Comparison of ENCODE assay signal across 17 cellular contexts in genomic region chr2:133418671-133419070, GRCh38.
A peak's percentile ranks its signal among the peaks of the same experiment; 100 is the strongest.
DNase-seq lines count a peak whose midpoint lies in the region; ATAC-seq, FAIRE-seq and TF ChIP-seq lines count a peak whose summit lies in the region.
"Had no signal": no experiment of that assay in that cellular context is flagged by ENCODE, and none has a peak within 500 bp of the region (broad histone marks: within the 10 kb centered on the region; RNA-seq: fewer than 3 reads in every experiment).

No MANE protein-coding gene starts in this region.

- H3K4me3 ChIP-seq in GM23248 (no peak overlapping the region), astrocyte (ENCODE audit: insufficient read depth, low read depth, low read length) (no peak overlapping the region), lower lobe of right lung (peak overlapping the region; percentile 23), suprapubic skin (no peak overlapping the region), body of pancreas (no peak overlapping the region)

- H3K9me3 ChIP-seq in GM23248 (ENCODE audit: low read depth): no peaks in the 10 kb centered on the region
- H3K9me3 ChIP-seq in astrocyte (ENCODE audit: insufficient read depth, low read depth, low read length): no peaks in the 10 kb centered on the region
- H3K9me3 ChIP-seq in lower lobe of right lung: no peaks in the 10 kb centered on the region
- no peaks in the 10 kb centered on the region for H3K9me3 ChIP-seq in suprapubic skin
- H3K9me3 ChIP-seq in body of pancreas: no peaks in the 10 kb centered on the region

- no peaks in the 10 kb centered on the region for H3F3A ChIP-seq in GM23248 (ENCODE audit: insufficient read depth)

- H3K9me3 Mint-ChIP-seq in astrocyte (ENCODE audit: unreplicated experiment): no peaks in the 10 kb centered on the region

- no peak overlapping the region for H3K4me2 ChIP-seq in GM23248 (ENCODE audit: unreplicated experiment)
- H3K4me2 ChIP-seq in astrocyte (ENCODE audit: low read length): no peak overlapping the region
- H3K4me2 ChIP-seq: KMS-11 had no signal

- H3K27me3 ChIP-seq in GM23248 (replicated peaks; ENCODE audit: insufficient read depth) (peaks cover 8% of the 10 kb centered on the region), astrocyte (ENCODE audit: insufficient read depth, low read length) (no peaks in the 10 kb centered on the region), lower lobe of right lung (ENCODE audit: low read depth) (no peaks in the 10 kb centered on the region), suprapubic skin (no peaks in the 10 kb centered on the region), body of pancreas (no peaks in the 10 kb centered on the region)

- DNase-seq in GM23248 (peak; percentile 29), astrocyte (ENCODE audit: low read depth) (peak; percentile 46), lower lobe of right lung (no peak), suprapubic skin (ENCODE audit: low spot score in 2 of 2) (no peak), HCEC 1CT (no peak), body of pancreas (no peak), cardiac septum (ENCODE audit: low spot score) (no peak)
- DNase-seq: CD4-positive, CD25-positive, alpha-beta regulatory T cell; NCI-H1694; NCI-H2081; NCI-H2171; NCI-H345; NCI-H524; NCI-H774 had no signal

- H3K79me2 ChIP-seq in GM23248 (ENCODE audit: insufficient read depth): no peaks in the 10 kb centered on the region
- H3K79me2 ChIP-seq in astrocyte (ENCODE audit: insufficient read depth, low read length): no peaks in the 10 kb centered on the region

- in situ Hi-C loops in GM23248 (cut with MboI): no loop called here

- FAIRE-seq in astrocyte (lab: Jason Lieb, UNC): no peak
- FAIRE-seq: H54 had no signal

- ATAC-seq in lower lobe of right lung (no peak), body of pancreas (no peak)
- ATAC-seq: Panc1 had no signal

- no peaks in the 10 kb centered on the region for H3K9me2 ChIP-seq in GM23248 (ENCODE audit: insufficient read depth)

- H3K9ac ChIP-seq in GM23248: no peak overlapping the region
- no peak overlapping the region for H3K9ac ChIP-seq in astrocyte (ENCODE audit: low read length)
- H3K9ac ChIP-seq: KMS-11 had no signal

- no peaks in the 10 kb centered on the region for H4K20me1 ChIP-seq in GM23248 (ENCODE audit: insufficient read depth)
- H4K20me1 ChIP-seq in astrocyte (ENCODE audit: insufficient read depth, low read length): no peaks in the 10 kb centered on the region

- no peak for TF ChIP-seq EP300 in suprapubic skin (IDR thresholded peaks at IDR 0.05)

- H3K27ac ChIP-seq in GM23248 (no peak overlapping the region), astrocyte (ENCODE audit: low read depth, low read length) (no peak overlapping the region), lower lobe of right lung (peak overlapping the region; percentile 19), suprapubic skin (peak overlapping the region; percentile 34), body of pancreas (no peak overlapping the region)
- H3K27ac ChIP-seq: KMS-11 had no signal

- H3K27ac Mint-ChIP-seq in astrocyte (ENCODE audit: unreplicated experiment): no peak overlapping the region
- H3K27ac Mint-ChIP-seq: CD4-positive, CD25-positive, alpha-beta regulatory T cell had no signal

- TF ChIP-seq POLR2A in suprapubic skin (IDR thresholded peaks at IDR 0.05): no peak
- TF ChIP-seq POLR2A in body of pancreas (IDR thresholded peaks at IDR 0.05): no peak

- intact Hi-C loops in lower lobe of right lung (cut with DNase I) (no loop called here), body of pancreas (cut with DNase I) (no loop called here), cardiac septum (cut with DNase I) (loop anchor here (10.0 kb wide), 1 partner anchor 346 kb away; no protein-coding TSS in a partner anchor)

- TF ChIP-seq CTCF in astrocyte (IDR thresholded peaks at IDR 0.05; ENCODE audit: insufficient read depth, low read depth, low read length) (no peak), lower lobe of right lung (IDR thresholded peaks at IDR 0.05) (no peak), suprapubic skin (IDR thresholded peaks at IDR 0.05) (no peak), body of pancreas (IDR thresholded peaks at IDR 0.05) (no peak)

- H3K4me3 Mint-ChIP-seq in astrocyte (ENCODE audit: unreplicated experiment): no peak overlapping the region
- H3K4me3 Mint-ChIP-seq: CD4-positive, CD25-positive, alpha-beta regulatory T cell had no signal

- H3K27me3 Mint-ChIP-seq in astrocyte (ENCODE audit: low read depth, unreplicated experiment): no peaks in the 10 kb centered on the region

- H3K4me1 ChIP-seq in GM23248 (ENCODE audit: insufficient read depth) (no peaks in the 10 kb centered on the region), astrocyte (ENCODE audit: insufficient read depth, low read length) (no peaks in the 10 kb centered on the region), lower lobe of right lung (peaks cover 10% of the 10 kb centered on the region), suprapubic skin (peaks cover 50% of the 10 kb centered on the region), body of pancreas (peaks cover 11% of the 10 kb centered on the region)

- no peaks in the 10 kb centered on the region for H3K36me3 Mint-ChIP-seq in astrocyte (ENCODE audit: low read depth, unreplicated experiment)
- H3K36me3 Mint-ChIP-seq: CD4-positive, CD25-positive, alpha-beta regulatory T cell had no signal

- H3K4me1 Mint-ChIP-seq in astrocyte (ENCODE audit: low read depth, unreplicated experiment): peaks cover 42% of the 10 kb centered on the region
- H3K4me1 Mint-ChIP-seq: CD4-positive, CD25-positive, alpha-beta regulatory T cell had no signal

- no peak overlapping the region for H2AFZ ChIP-seq in GM23248
- no peak overlapping the region for H2AFZ ChIP-seq in astrocyte (ENCODE audit: low read depth, low read length)

- WGBS in GM23248 (ENCODE audit: low coverage in 1 of 2, low lambda C conversion rate in 2 of 2, missing lambda C conversion rate in 2 of 2), 2 experiments: 18 to 22% methylated on average over 4 of the region's 4 CpGs
- WGBS in suprapubic skin: 64% methylated on average over 4 of the region's 4 CpGs
- WGBS in body of pancreas, 2 donors: 60 to 69% methylated on average over 4 of the region's 4 CpGs

- no peaks in the 10 kb centered on the region for H3K36me3 ChIP-seq in GM23248 (ENCODE audit: low read depth)
- H3K36me3 ChIP-seq in astrocyte (ENCODE audit: insufficient read depth, low read length): no peaks in the 10 kb centered on the region
- H3K36me3 ChIP-seq in lower lobe of right lung: no peaks in the 10 kb centered on the region
- no peaks in the 10 kb centered on the region for H3K36me3 ChIP-seq in suprapubic skin
- H3K36me3 ChIP-seq in body of pancreas (replicated peaks in 1 of 2; ENCODE audit: insufficient read depth in 1 of 2, low read depth in 2 of 2): no peaks in the 10 kb centered on the region

Comparison
In these comparisons a context has a peak if more than half of its experiments do, and no peak if none do; other contexts are left out.
1. DNase-seq: peak in GM23248 (single experiment) and astrocyte (single experiment); none in lower lobe of right lung (single experiment), suprapubic skin (0 of 2), HCEC 1CT (single experiment), body of pancreas (0 of 4) and cardiac septum (single experiment).
2. H3K27ac ChIP-seq: peak in lower lobe of right lung (single experiment) and suprapubic skin (single experiment); none in GM23248 (single experiment), astrocyte (single experiment) and body of pancreas (0 of 4).